Comparison of ENCODE assay signal across 11 cellular contexts in genomic region chr10:88979153-88979562, GRCh38. TPM values are rescaled to one million over a fixed set of nuclear protein-coding genes. Genes with fewer than 3 reads are reported as not detected.
DNase-seq lines count a peak whose midpoint lies in the region; ATAC-seq and TF ChIP-seq lines count a peak whose summit lies in the region.
"Had no signal": no experiment of that assay in that cellular context is flagged by ENCODE, and none has a peak within 500 bp of the region (broad histone marks: within the 10 kb centered on the region; RNA-seq: fewer than 3 reads in every experiment).

No MANE protein-coding gene starts in this region.

- in situ Hi-C loops in ACHN (cut with HindIII; ENCODE audit: low pct_ligation_motif_present, low pct_unique_long_range_greater_than_20kb, low sequenced_read_pairs), result no loop called here

- TF ChIP-seq CTCF in endothelial cell (IDR thresholded peaks at IDR 0.05; ENCODE audit: unreplicated experiment), result no peak

- DNase-seq in ACHN, result peak; percentile 91
- peak; percentile 23 for DNase-seq in OCI-M2 (lab: John Stamatoyannopoulos, UW; ENCODE audit: unreplicated experiment)
- DNase-seq in epidermal melanocyte (ENCODE audit: insufficient read length, low spot score), result peak; percentile 58
- DNase-seq in endothelial cell (ENCODE audit: low spot score), result no peak
- DNase-seq in stimulated activated CD4-positive, alpha-beta T cell treated with anti-CD3 and anti-CD28 coated beads, Interleukin-12 subunit alpha, Interleukin-12 subunit beta, amount 100 ng/mL, for 4 hours, result no peak
- DNase-seq: colonic mucosa, trophoblast cell had no signal

- H3K9me3 ChIP-seq in mucosa of stomach (ENCODE audit: control insufficient read depth, low read length), result no peaks in the 10 kb centered on the region
- H3K9me3 ChIP-seq: colonic mucosa had no signal

- H3K36me3 Mint-ChIP-seq in endothelial cell (ENCODE audit: low read depth, unreplicated experiment), result peaks cover 12% of the 10 kb centered on the region

- peaks cover 33% of the 10 kb centered on the region for H3K4me1 ChIP-seq in mucosa of stomach (ENCODE audit: control insufficient read depth, insufficient read depth, low read length)
- H3K4me1 ChIP-seq: colonic mucosa had no signal

- H3K27me3 Mint-ChIP-seq in endothelial cell (ENCODE audit: unreplicated experiment), result no peaks in the 10 kb centered on the region
- H3K27me3 Mint-ChIP-seq: B cell had no signal

- ATAC-seq in HG02610 (IDR thresholded peaks at IDR 0.05; ENCODE audit: unreplicated experiment), result no peak
- ATAC-seq in GM19455 (IDR thresholded peaks at IDR 0.05; ENCODE audit: unreplicated experiment), result no peak

- H3K9me3 Mint-ChIP-seq in endothelial cell (ENCODE audit: unreplicated experiment), result no peaks in the 10 kb centered on the region

- peak overlapping the region; percentile 31 for H3K9ac ChIP-seq in mucosa of stomach (ENCODE audit: low read length)

- H3K4me3 ChIP-seq in mucosa of stomach (ENCODE audit: low read length), result no peak overlapping the region
- H3K4me3 ChIP-seq: colonic mucosa had no signal

- no peaks in the 10 kb centered on the region for H3K36me3 ChIP-seq in mucosa of stomach (ENCODE audit: control insufficient read depth, insufficient read depth, low read length)
- H3K36me3 ChIP-seq: colonic mucosa had no signal

- H3K4me1 Mint-ChIP-seq in endothelial cell (ENCODE audit: unreplicated experiment), result peaks cover 4% of the 10 kb centered on the region

- no peaks in the 10 kb centered on the region for H3K27me3 ChIP-seq in mucosa of stomach (ENCODE audit: control insufficient read depth, insufficient read depth, low read length)
- H3K27me3 ChIP-seq: colonic mucosa had no signal

- H3K4me3 Mint-ChIP-seq in endothelial cell (ENCODE audit: unreplicated experiment), result no peak overlapping the region
- H3K4me3 Mint-ChIP-seq: B cell had no signal

- H3K27ac Mint-ChIP-seq in endothelial cell (ENCODE audit: unreplicated experiment), result no peak overlapping the region
- H3K27ac Mint-ChIP-seq: B cell had no signal

RNA-seq across cellular contexts. Expression of gene FAS, which starts 11.4 kb away (rescaled TPM):
- total RNA-seq in endothelial cell (ENCODE audit: unreplicated experiment), result 23.0 TPM

RNA-seq across cellular contexts. Expression of gene ACTA2, which starts 26.6 kb away (rescaled TPM):
- 98.5 TPM for total RNA-seq in endothelial cell (ENCODE audit: unreplicated experiment)

Comparison
In these comparisons a context has a peak if more than half of its experiments do, and no peak if none do; other contexts are left out.
1. DNase-seq: peak in ACHN (single experiment), OCI-M2 (single experiment) and epidermal melanocyte (single experiment); none in endothelial cell (single experiment) and stimulated activated CD4-positive, alpha-beta T cell treated with anti-CD3 and anti-CD28 coated beads, Interleukin-12 subunit alpha, Interleukin-12 subunit beta, amount 100 ng/mL, for 4 hours (single experiment).